Comparison of ENCODE assay signal across 8 cellular contexts in genomic region chr2:46299365-46300263, GRCh38. TPM values are rescaled to one million over a fixed set of nuclear protein-coding genes. Genes with fewer than 3 reads are reported as not detected.
DNase-seq lines count a peak whose midpoint lies in the region; ATAC-seq and TF ChIP-seq lines count a peak whose summit lies in the region.

No MANE protein-coding gene starts in this region.

- ATAC-seq in natural killer cell treated with Interleukin-12 subunit alpha and Interleukin-12 subunit beta and Interleukin-15 and Interleukin-18, amount 100 ng/mL, for 72 hours = no peak
- ATAC-seq in HG03469 (IDR thresholded peaks at IDR 0.05; ENCODE audit: unreplicated experiment) = no peak

- POLR2A ChIA-PET in CD4-positive, alpha-beta memory T cell (lab: Charles Lee; ENCODE audit: partially characterized antibody) = no interaction called here
- POLR2A ChIA-PET in activated CD4-positive, alpha-beta memory T cell treated with anti-CD3 and anti-CD28 coated beads, Interleukin-2, amount 10 ng/mL, durations not matched to agents 7 days and 5 days (lab: Charles Lee) = interaction anchor here (3.4 kb wide), 1 partner anchor 62 kb away, joined by 9 read pairs; no protein-coding TSS in a partner anchor

- DNase-seq in CD4-positive, alpha-beta memory T cell = peak in 1 of 5 donors; percentile 4
- peak; percentile 37 for DNase-seq in HuH-7 (ENCODE audit: low spot score)
- no peak for DNase-seq in activated CD4-positive, alpha-beta memory T cell treated with anti-CD3 and anti-CD28 coated beads, Interleukin-2, amount 10 ng/mL, durations not matched to agents 7 days and 5 days
- DNase-seq in fibroblast of villous mesenchyme (ENCODE audit: low read depth) = peak; percentile 93
- no peak for DNase-seq in natural killer cell treated with Interleukin-12 subunit alpha and Interleukin-12 subunit beta and Interleukin-15 and Interleukin-18, amount 100 ng/mL, for 72 hours (ENCODE audit: low spot score)
- no peak for DNase-seq in NCI-H446 treated with DMSO at 0.1 percent for 48 hours (lab: John Stamatoyannopoulos, UW)
- DNase-seq in kidney glomerular epithelial cell (lab: John Stamatoyannopoulos, UW) = no peak

- no peak overlapping the region for H3K27ac ChIP-seq in CD4-positive, alpha-beta memory T cell (ENCODE audit: low read depth, low read length)

- H3K9me3 ChIP-seq in CD4-positive, alpha-beta memory T cell (ENCODE audit: control insufficient read depth in 1 of 2, low read length in 2 of 2) = no peaks in the 10 kb centered on the region

- TF ChIP-seq CTCF in fibroblast of villous mesenchyme (IDR thresholded peaks at IDR 0.05; ENCODE audit: insufficient read depth, low read depth, low read length) = no peak

- peak overlapping the region in 2 of 7 donors; percentile 62 to 78 for H3K27ac Mint-ChIP-seq in CD4-positive, alpha-beta memory T cell
- H3K27ac Mint-ChIP-seq in activated CD4-positive, alpha-beta memory T cell treated with anti-CD3 and anti-CD28 coated beads, Interleukin-2, amount 10 ng/mL, durations not matched to agents 7 days and 5 days = no peak overlapping the region
- peak overlapping the region; percentile 11 to 17 for H3K27ac Mint-ChIP-seq in natural killer cell treated with Interleukin-12 subunit alpha and Interleukin-12 subunit beta and Interleukin-15 and Interleukin-18, amount 100 ng/mL, for 72 hours

- H3K27me3 ChIP-seq in CD4-positive, alpha-beta memory T cell (ENCODE audit: insufficient read depth, low read length) = peaks cover 21% of the 10 kb centered on the region

- peaks cover 32 to 33% of the 10 kb centered on the region in 2 donors for H3K27me3 Mint-ChIP-seq in CD4-positive, alpha-beta memory T cell
- peaks cover 75% of the 10 kb centered on the region for H3K27me3 Mint-ChIP-seq in activated CD4-positive, alpha-beta memory T cell treated with anti-CD3 and anti-CD28 coated beads, Interleukin-2, amount 10 ng/mL, durations not matched to agents 7 days and 5 days
- H3K27me3 Mint-ChIP-seq in natural killer cell treated with Interleukin-12 subunit alpha and Interleukin-12 subunit beta and Interleukin-15 and Interleukin-18, amount 100 ng/mL, for 72 hours = peaks cover 37 to 43% of the 10 kb centered on the region in 2 donors

- no peaks in the 10 kb centered on the region for H3K36me3 ChIP-seq in CD4-positive, alpha-beta memory T cell (ENCODE audit: insufficient read depth, low read length)

- H3K4me3 Mint-ChIP-seq in CD4-positive, alpha-beta memory T cell = peak overlapping the region; percentile 82 to 96 (median 86)
- peak overlapping the region; percentile 87 for H3K4me3 Mint-ChIP-seq in activated CD4-positive, alpha-beta memory T cell treated with anti-CD3 and anti-CD28 coated beads, Interleukin-2, amount 10 ng/mL, durations not matched to agents 7 days and 5 days
- peak overlapping the region; percentile 82 for H3K4me3 Mint-ChIP-seq in natural killer cell treated with Interleukin-12 subunit alpha and Interleukin-12 subunit beta and Interleukin-15 and Interleukin-18, amount 100 ng/mL, for 72 hours

- CTCF ChIA-PET in CD4-positive, alpha-beta memory T cell (lab: Charles Lee; ENCODE audit: partially characterized antibody) = no interaction called here
- CTCF ChIA-PET in activated CD4-positive, alpha-beta memory T cell treated with anti-CD3 and anti-CD28 coated beads, Interleukin-2, amount 10 ng/mL, durations not matched to agents 7 days and 5 days (lab: Charles Lee) = interaction anchor here (0.7 kb wide), 2 partner anchors 18 to 81 kb away, joined by 3 read pairs; no protein-coding TSS in a partner anchor

- H3K9me3 Mint-ChIP-seq in CD4-positive, alpha-beta memory T cell = no peaks in the 10 kb centered on the region
- no peaks in the 10 kb centered on the region for H3K9me3 Mint-ChIP-seq in activated CD4-positive, alpha-beta memory T cell treated with anti-CD3 and anti-CD28 coated beads, Interleukin-2, amount 10 ng/mL, durations not matched to agents 7 days and 5 days
- no peaks in the 10 kb centered on the region for H3K9me3 Mint-ChIP-seq in natural killer cell treated with Interleukin-12 subunit alpha and Interleukin-12 subunit beta and Interleukin-15 and Interleukin-18, amount 100 ng/mL, for 72 hours

- peaks cover 29 to 68% (median 41%) of the 10 kb centered on the region in 4 donors for H3K4me1 Mint-ChIP-seq in CD4-positive, alpha-beta memory T cell
- H3K4me1 Mint-ChIP-seq in activated CD4-positive, alpha-beta memory T cell treated with anti-CD3 and anti-CD28 coated beads, Interleukin-2, amount 10 ng/mL, durations not matched to agents 7 days and 5 days = peaks cover 57% of the 10 kb centered on the region
- H3K4me1 Mint-ChIP-seq in natural killer cell treated with Interleukin-12 subunit alpha and Interleukin-12 subunit beta and Interleukin-15 and Interleukin-18, amount 100 ng/mL, for 72 hours (ENCODE audit: low read depth in 2 of 2) = peaks cover 17 to 21% of the 10 kb centered on the region in 2 donors

- peaks cover 44% of the 10 kb centered on the region for H3K4me1 ChIP-seq in CD4-positive, alpha-beta memory T cell (ENCODE audit: insufficient read depth, low read length)

- peaks cover 0 to 3% of the 10 kb centered on the region in 2 donors for H3K36me3 Mint-ChIP-seq in CD4-positive, alpha-beta memory T cell
- peaks cover 20% of the 10 kb centered on the region for H3K36me3 Mint-ChIP-seq in activated CD4-positive, alpha-beta memory T cell treated with anti-CD3 and anti-CD28 coated beads, Interleukin-2, amount 10 ng/mL, durations not matched to agents 7 days and 5 days (ENCODE audit: low read depth)
- H3K36me3 Mint-ChIP-seq in natural killer cell treated with Interleukin-12 subunit alpha and Interleukin-12 subunit beta and Interleukin-15 and Interleukin-18, amount 100 ng/mL, for 72 hours = peaks cover 4% of the 10 kb centered on the region

- intact Hi-C loops in CD4-positive, alpha-beta memory T cell (cut with micrococcal nuclease) = loop anchor here (2.0 to 10.0 kb wide), 4 partner anchors 51 to 1485 kb away; partner anchors contain the start of gene MSH6

- H3K4me3 ChIP-seq in CD4-positive, alpha-beta memory T cell (ENCODE audit: low read length in 2 of 2) = peak overlapping the region; percentile 14 to 72
- peak overlapping the region; percentile 98 for H3K4me3 ChIP-seq in fibroblast of villous mesenchyme (ENCODE audit: low read depth, low read length)

RNA-seq across cellular contexts. Expression of gene EPAS1, which starts 2.4 kb away (rescaled TPM):
- total RNA-seq in CD4-positive, alpha-beta memory T cell = 1 to 10 TPM; 2.3 to 2.7 TPM
- polyA plus RNA-seq in CD4-positive, alpha-beta memory T cell = under 1 TPM in 1 of 2 donors, not detected in 1; 0.40 TPM
- total RNA-seq in activated CD4-positive, alpha-beta memory T cell treated with anti-CD3 and anti-CD28 coated beads, Interleukin-2, amount 10 ng/mL, durations not matched to agents 7 days and 5 days = 10 to 100 TPM; 76.3 to 79.0 TPM
- 124 and 132 TPM in 2 replicates for total RNA-seq in fibroblast of villous mesenchyme
- 10 to 100 TPM in 1 of 2 donors, 1 to 10 TPM in 1; 7.5 to 84.7 TPM for total RNA-seq in natural killer cell treated with Interleukin-12 subunit alpha and Interleukin-12 subunit beta and Interleukin-15 and Interleukin-18, amount 100 ng/mL, for 72 hours

Comparison
In these comparisons a context has a peak if more than half of its experiments do, and no peak if none do; other contexts are left out.
1. DNase-seq: peak in HuH-7 (single experiment) and fibroblast of villous mesenchyme (single experiment); none in activated CD4-positive, alpha-beta memory T cell treated with anti-CD3 and anti-CD28 coated beads, Interleukin-2, amount 10 ng/mL, durations not matched to agents 7 days and 5 days (single experiment), natural killer cell treated with Interleukin-12 subunit alpha and Interleukin-12 subunit beta and Interleukin-15 and Interleukin-18, amount 100 ng/mL, for 72 hours (single experiment), NCI-H446 treated with DMSO at 0.1 percent for 48 hours (single experiment) and kidney glomerular epithelial cell (single experiment).
2. Peak in every context shown above with its lines, with median percentiles within 50 percentile points of each other: H3K4me3 Mint-ChIP-seq.